Comparison of ENCODE assay signal across 14 cellular contexts in the genomic region with DNA sequence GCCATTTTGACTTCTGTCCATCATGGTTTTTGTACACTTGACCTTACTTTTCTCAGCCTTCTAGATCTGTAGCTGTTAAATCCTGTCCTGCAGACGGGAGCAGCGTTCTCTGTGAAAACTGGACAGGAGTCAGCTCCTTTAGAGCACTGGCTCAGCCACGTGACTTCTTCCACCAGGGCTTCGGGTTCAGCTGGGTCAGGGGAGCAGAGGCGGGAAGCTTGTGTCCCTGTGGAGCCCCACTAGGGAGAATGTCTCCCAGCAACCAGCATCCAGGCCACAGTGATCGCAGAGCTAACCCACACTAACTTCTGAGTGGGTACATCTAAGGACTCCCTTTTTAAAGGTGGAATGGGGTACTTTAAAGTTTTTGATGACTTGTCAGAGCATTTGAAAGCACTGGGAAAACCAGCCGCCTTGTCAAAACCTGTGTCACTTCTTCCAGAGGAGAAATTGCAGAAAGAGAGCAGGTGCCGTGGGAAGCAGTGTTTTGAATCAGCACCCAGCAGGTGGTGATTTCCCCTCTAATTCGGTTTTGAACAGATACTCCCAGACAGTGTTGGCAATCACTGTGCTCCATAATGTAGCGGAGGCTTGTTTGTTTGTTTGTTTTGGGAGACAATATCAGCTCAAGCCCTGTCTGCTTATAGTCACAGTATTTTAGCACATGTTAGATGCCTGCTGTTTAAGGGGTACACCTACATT. TPM values are rescaled to one million over a fixed set of nuclear protein-coding genes. Genes with fewer than 3 reads are reported as not detected.
A peak's percentile ranks its signal among the peaks of the same experiment; 100 is the strongest.
DNase-seq lines count a peak whose midpoint lies in the region; ATAC-seq, FAIRE-seq and TF ChIP-seq lines count a peak whose summit lies in the region.
"Had no signal": no experiment of that assay in that cellular context is flagged by ENCODE, and none has a peak within 500 bp of the region (broad histone marks: within the 10 kb centered on the region; RNA-seq: fewer than 3 reads in every experiment).

No MANE protein-coding gene starts in this region.

- H3K36me3 Mint-ChIP-seq in WTC11, result 0 out of 2 replicates have a peak, but pooled peaks cover 2% of the 10 kb centered on the region
- H3K36me3 Mint-ChIP-seq in CD4-positive, alpha-beta T cell (ENCODE audit: low read depth), result peaks cover 6% of the 10 kb centered on the region
- H3K36me3 Mint-ChIP-seq in activated T-helper 1 cell treated with anti-CD3 and anti-CD28 coated beads, Interleukin-12 subunit alpha, Interleukin-12 subunit beta, Interleukin-2, Interleukin-4 antibody, amounts not matched to agents 30 ng/mL and 10 ng/mL and 1 ng/mL, durations not matched to agents 14 hours and 24 hours and 36 hours (ENCODE audit: low read depth), result no peaks in the 10 kb centered on the region

- DNase-seq in Right ventricle myocardium superior (peak; percentile 49), cardiac septum (ENCODE audit: low spot score) (no peak), WTC11 (ENCODE audit: low spot score) (no peak), kidney (peak; percentile 61), SKM-1 treated with dmso at 0.1 percent for 144 hours (lab: John Stamatoyannopoulos, UW; ENCODE audit: unreplicated experiment) (no peak), NCI-H524 (lab: John Stamatoyannopoulos, UW) (no peak)
- DNase-seq in CD4-positive, alpha-beta T cell, result no peak
- DNase-seq in activated T-helper 1 cell treated with anti-CD3 and anti-CD28 coated beads, Interleukin-12 subunit alpha, Interleukin-12 subunit beta, Interleukin-2, Interleukin-4 antibody, amounts not matched to agents 30 ng/mL and 10 ng/mL and 1 ng/mL, durations not matched to agents 14 hours and 24 hours and 36 hours (ENCODE audit: low spot score), result no peak
- DNase-seq: activated CD4-positive, alpha-beta memory T cell treated with anti-CD3 and anti-CD28 coated beads for 36 hours; activated naive CD8-positive, alpha-beta T cell treated with anti-CD3 and anti-CD28 coated beads for 36 hours; effector CD8-positive, alpha-beta T cell; NCI-H1694 had no signal

- H3K27ac ChIP-seq in kidney (ENCODE audit: low read depth in 2 of 2, low read length in 2 of 2), result no peak overlapping the region
- no peak overlapping the region for H3K27ac ChIP-seq in CD4-positive, alpha-beta T cell (ENCODE audit: low read depth, low read length)
- H3K27ac ChIP-seq: BLaER1, SJSA1 had no signal

- no peaks in the 10 kb centered on the region for H3K9me3 ChIP-seq in kidney (ENCODE audit: control insufficient read depth in 1 of 2, low read length in 2 of 2)
- H3K9me3 ChIP-seq in CD4-positive, alpha-beta T cell (ENCODE audit: control insufficient read depth, low read length), result no peaks in the 10 kb centered on the region
- H3K9me3 ChIP-seq: SJSA1 had no signal

- no peaks in the 10 kb centered on the region for H3K27me3 ChIP-seq in CD4-positive, alpha-beta T cell (ENCODE audit: control insufficient read depth, insufficient read depth, low read length)
- H3K27me3 ChIP-seq: BLaER1, SJSA1 had no signal

- POLR2A ChIA-PET in WTC11 (lab: Charles Lee), result interaction anchor here (1.0 kb wide), 1 partner anchor 19 kb away, joined by 3 read pairs; no protein-coding TSS in a partner anchor
- POLR2A ChIA-PET in CD4-positive, alpha-beta T cell (lab: Charles Lee), result no interaction called here

- H3K27me3 Mint-ChIP-seq in WTC11 (ENCODE audit: low read depth), result no peaks in the 10 kb centered on the region
- H3K27me3 Mint-ChIP-seq in CD4-positive, alpha-beta T cell, result no peaks in the 10 kb centered on the region
- no peaks in the 10 kb centered on the region for H3K27me3 Mint-ChIP-seq in activated T-helper 1 cell treated with anti-CD3 and anti-CD28 coated beads, Interleukin-12 subunit alpha, Interleukin-12 subunit beta, Interleukin-2, Interleukin-4 antibody, amounts not matched to agents 30 ng/mL and 10 ng/mL and 1 ng/mL, durations not matched to agents 14 hours and 24 hours and 36 hours (ENCODE audit: insufficient read depth)
- H3K27me3 Mint-ChIP-seq: activated CD4-positive, alpha-beta memory T cell treated with anti-CD3 and anti-CD28 coated beads for 36 hours; activated naive CD8-positive, alpha-beta T cell treated with anti-CD3 and anti-CD28 coated beads for 36 hours had no signal

- intact Hi-C loops in Right ventricle myocardium superior (cut with DNase I) (no loop called here), cardiac septum (cut with DNase I) (no loop called here), kidney (cut with DNase I) (no loop called here)
- intact Hi-C loops in CD4-positive, alpha-beta T cell (cut with DNase I, micrococcal nuclease), result no loop called here
- intact Hi-C loops in activated T-helper 1 cell treated with anti-CD3 and anti-CD28 coated beads, Interleukin-12 subunit alpha, Interleukin-12 subunit beta, Interleukin-2, Interleukin-4 antibody, amounts not matched to agents 30 ng/mL and 10 ng/mL and 1 ng/mL, durations not matched to agents 14 hours and 24 hours and 36 hours (cut with micrococcal nuclease), result no loop called here

- peaks cover 6 to 11% of the 10 kb centered on the region in 2 donors for H3K4me1 ChIP-seq in kidney (ENCODE audit: control insufficient read depth in 1 of 2, insufficient read depth in 1 of 2, low read depth in 1 of 2, low read length in 2 of 2)

- no peak overlapping the region for H3K4me3 Mint-ChIP-seq in WTC11
- H3K4me3 Mint-ChIP-seq in CD4-positive, alpha-beta T cell, result no peak overlapping the region
- H3K4me3 Mint-ChIP-seq in activated T-helper 1 cell treated with anti-CD3 and anti-CD28 coated beads, Interleukin-12 subunit alpha, Interleukin-12 subunit beta, Interleukin-2, Interleukin-4 antibody, amounts not matched to agents 30 ng/mL and 10 ng/mL and 1 ng/mL, durations not matched to agents 14 hours and 24 hours and 36 hours, result no peak overlapping the region
- H3K4me3 Mint-ChIP-seq: activated CD4-positive, alpha-beta memory T cell treated with anti-CD3 and anti-CD28 coated beads for 36 hours; activated naive CD8-positive, alpha-beta T cell treated with anti-CD3 and anti-CD28 coated beads for 36 hours had no signal

- no peak overlapping the region for H3K4me3 ChIP-seq in kidney (ENCODE audit: low read length in 2 of 2)
- H3K4me3 ChIP-seq: BLaER1, SJSA1 had no signal

- CTCF ChIA-PET in WTC11 (lab: Charles Lee), result no interaction called here
- CTCF ChIA-PET in CD4-positive, alpha-beta T cell (lab: Charles Lee), result interaction anchor here (1.5 kb wide), 1 partner anchor 10 kb away, joined by 4 read pairs; no protein-coding TSS in a partner anchor

- H3K4me1 Mint-ChIP-seq in WTC11, result peaks cover 42% of the 10 kb centered on the region
- H3K4me1 Mint-ChIP-seq in CD4-positive, alpha-beta T cell (ENCODE audit: low read depth), result peaks cover 8% of the 10 kb centered on the region
- no peaks in the 10 kb centered on the region for H3K4me1 Mint-ChIP-seq in activated T-helper 1 cell treated with anti-CD3 and anti-CD28 coated beads, Interleukin-12 subunit alpha, Interleukin-12 subunit beta, Interleukin-2, Interleukin-4 antibody, amounts not matched to agents 30 ng/mL and 10 ng/mL and 1 ng/mL, durations not matched to agents 14 hours and 24 hours and 36 hours (ENCODE audit: low read depth)

- TF ChIP-seq CTCF in WTC11 (IDR thresholded peaks at IDR 0.05) (no peak), kidney (IDR thresholded peaks at IDR 0.05; ENCODE audit: borderline replicate concordance, extremely low read depth, insufficient read depth) (no peak)
- TF ChIP-seq CTCF in CD4-positive, alpha-beta T cell (IDR thresholded peaks at IDR 0.05), result no peak

- H3K27ac Mint-ChIP-seq in WTC11, result no peak overlapping the region; the same call in 1 of the 2 replicates
- no peak overlapping the region for H3K27ac Mint-ChIP-seq in CD4-positive, alpha-beta T cell
- no peak overlapping the region for H3K27ac Mint-ChIP-seq in activated T-helper 1 cell treated with anti-CD3 and anti-CD28 coated beads, Interleukin-12 subunit alpha, Interleukin-12 subunit beta, Interleukin-2, Interleukin-4 antibody, amounts not matched to agents 30 ng/mL and 10 ng/mL and 1 ng/mL, durations not matched to agents 14 hours and 24 hours and 36 hours
- H3K27ac Mint-ChIP-seq: activated CD4-positive, alpha-beta memory T cell treated with anti-CD3 and anti-CD28 coated beads for 36 hours; activated naive CD8-positive, alpha-beta T cell treated with anti-CD3 and anti-CD28 coated beads for 36 hours had no signal

- peak; percentile 64 for ATAC-seq in Right ventricle myocardium superior (ENCODE audit: poor library complexity)
- peak; percentile 62 for ATAC-seq in WTC11
- no peak for ATAC-seq in CD4-positive, alpha-beta T cell (ENCODE audit: poor library complexity)

- H3K36me3 ChIP-seq in kidney (ENCODE audit: control insufficient read depth in 1 of 2, insufficient read depth in 2 of 2, low read length in 2 of 2), result no peaks in the 10 kb centered on the region
- H3K36me3 ChIP-seq: BLaER1, SJSA1 had no signal

- no peaks in the 10 kb centered on the region for H3K9me3 Mint-ChIP-seq in WTC11
- no peaks in the 10 kb centered on the region for H3K9me3 Mint-ChIP-seq in CD4-positive, alpha-beta T cell
- H3K9me3 Mint-ChIP-seq in activated T-helper 1 cell treated with anti-CD3 and anti-CD28 coated beads, Interleukin-12 subunit alpha, Interleukin-12 subunit beta, Interleukin-2, Interleukin-4 antibody, amounts not matched to agents 30 ng/mL and 10 ng/mL and 1 ng/mL, durations not matched to agents 14 hours and 24 hours and 36 hours, result no peaks in the 10 kb centered on the region
- H3K9me3 Mint-ChIP-seq: activated CD4-positive, alpha-beta memory T cell treated with anti-CD3 and anti-CD28 coated beads for 36 hours had no signal

- no peak overlapping the region for H3K9ac ChIP-seq in kidney (ENCODE audit: low read length in 2 of 2)
- H3K9ac ChIP-seq: BLaER1 had no signal

- FAIRE-seq in kidney (lab: Jason Lieb, UNC), result no peak

TF ChIP-seq in WTC11, 78 proteins besides CTCF, POLR2A, EP300 and RAD21 (continues in another document):
- TF ChIP-seq ZBTB21 (CRISPR knock-in tag; IDR thresholded peaks at IDR 0.05; ENCODE audit: borderline replicate concordance), result no peak

RNA-seq across cellular contexts. Expression of a gene that starts 17.9 kb away (rescaled TPM):
- total RNA-seq in Right ventricle myocardium superior (15.9 TPM), cardiac septum (19.4 TPM), WTC11 (2021) (21.2 to 23.7 TPM (median 22.4 TPM) in 3 replicates), kidney (40.2 TPM)
- 59.5 TPM for polyA plus RNA-seq in kidney (ENCODE audit: insufficient read depth, low read depth, low replicate concordance)
- total RNA-seq in CD4-positive, alpha-beta T cell, result 1 to 10 TPM; 6.2 to 7.2 TPM
- 15.3 and 17.1 TPM in 2 replicates for total RNA-seq in activated T-helper 1 cell treated with anti-CD3 and anti-CD28 coated beads, Interleukin-12 subunit alpha, Interleukin-12 subunit beta, Interleukin-2, Interleukin-4 antibody, amounts not matched to agents 30 ng/mL and 10 ng/mL and 1 ng/mL, durations not matched to agents 14 hours and 24 hours and 36 hours

RNA-seq across cellular contexts. Expression of a gene that starts 46.8 kb away (rescaled TPM):
- total RNA-seq in Right ventricle myocardium superior (123 TPM), cardiac septum (102 TPM), WTC11 (2021) (196 to 221 TPM (median 201 TPM) in 3 replicates), kidney (85.9 TPM)
- 99.1 TPM for polyA plus RNA-seq in kidney (ENCODE audit: insufficient read depth, low read depth, low replicate concordance)
- 100 to 1,000 TPM; 138 to 140 TPM for total RNA-seq in CD4-positive, alpha-beta T cell
- total RNA-seq in activated T-helper 1 cell treated with anti-CD3 and anti-CD28 coated beads, Interleukin-12 subunit alpha, Interleukin-12 subunit beta, Interleukin-2, Interleukin-4 antibody, amounts not matched to agents 30 ng/mL and 10 ng/mL and 1 ng/mL, durations not matched to agents 14 hours and 24 hours and 36 hours, result 147 and 156 TPM in 2 replicates

Comparison
In these comparisons a context has a peak if more than half of its experiments do, and no peak if none do; other contexts are left out.
1. DNase-seq: peak in Right ventricle myocardium superior (single experiment) and kidney (single experiment); none in cardiac septum (single experiment), WTC11 (single experiment), CD4-positive, alpha-beta T cell (0 of 10), SKM-1 treated with dmso at 0.1 percent for 144 hours (single experiment), activated T-helper 1 cell treated with anti-CD3 and anti-CD28 coated beads, Interleukin-12 subunit alpha, Interleukin-12 subunit beta, Interleukin-2, Interleukin-4 antibody, amounts not matched to agents 30 ng/mL and 10 ng/mL and 1 ng/mL, durations not matched to agents 14 hours and 24 hours and 36 hours (single experiment) and NCI-H524 (0 of 2).